Comparison of ENCODE assay signal across 1 cellular context in genomic region chr1:44970317-44970716, GRCh38.
A peak's percentile ranks its signal among the peaks of the same experiment; 100 is the strongest.
TF ChIP-seq lines count a peak whose summit lies in the region.

No MANE protein-coding gene starts in this region.

TF ChIP-seq in endothelial cell of umbilical vein, 7 proteins besides CTCF, POLR2A, EP300 and RAD21:
- TF ChIP-seq JUN (IDR thresholded peaks at IDR 0.05; ENCODE audit: borderline replicate concordance, insufficient read depth, insufficient read length, low read depth), result no peak
- TF ChIP-seq MYC (IDR thresholded peaks at IDR 0.05; ENCODE audit: low read depth, low read length), result no peak
- TF ChIP-seq MAX (IDR thresholded peaks at IDR 0.05; ENCODE audit: insufficient read depth, insufficient read length), result no peak
- TF ChIP-seq EZH2 (IDR thresholded peaks at IDR 0.05; ENCODE audit: borderline replicate concordance, low read depth, low read length, severe bottlenecking), result no peak
- peak; percentile 42 for TF ChIP-seq POLR2AphosphoS5 (IDR thresholded peaks at IDR 0.05; ENCODE audit: insufficient read depth, low read depth, low read length)
- TF ChIP-seq GATA2 (IDR thresholded peaks at IDR 0.05; ENCODE audit: insufficient read depth, insufficient read length, low read depth, low read length), result peak; percentile 95
- no peak for TF ChIP-seq FOS (IDR thresholded peaks at IDR 0.05; ENCODE audit: borderline replicate concordance, insufficient read depth, low read length)
